ENCODE assay signal across 1 cellular context in the genomic region with DNA sequence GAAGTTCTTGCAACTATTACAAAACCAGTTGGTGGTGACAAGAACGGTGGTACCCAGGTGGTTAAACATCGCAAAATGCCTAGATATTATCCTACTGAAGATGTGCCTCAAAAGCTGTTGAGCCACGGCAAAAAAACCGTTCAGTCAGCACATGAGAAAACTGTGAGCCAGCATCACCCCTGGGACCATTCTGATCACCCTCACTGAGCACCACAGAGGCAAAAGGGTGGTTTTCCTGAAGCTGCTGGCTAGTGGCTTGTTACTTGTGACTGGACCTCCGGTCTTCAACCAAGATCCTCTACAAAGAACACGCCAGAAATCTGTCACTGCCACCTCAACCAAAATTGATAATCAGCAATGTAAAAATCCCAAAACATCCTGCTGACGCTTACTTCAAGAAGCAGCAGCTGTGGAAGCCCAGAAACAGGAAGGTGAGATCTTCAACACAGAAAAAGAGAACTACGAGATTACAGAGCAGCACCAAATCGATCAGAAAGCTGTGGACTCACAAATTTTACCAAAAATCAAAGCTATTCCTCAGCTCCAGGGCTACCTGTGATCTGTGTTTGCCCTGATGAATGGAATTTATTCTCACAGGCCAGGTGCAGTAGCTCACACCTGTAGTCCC.
TF ChIP-seq lines count a peak whose summit lies in the region.

No MANE protein-coding gene starts in this region.

TF ChIP-seq in GM23338, 12 proteins besides CTCF, POLR2A, EP300 and RAD21:
- no peak for TF ChIP-seq EZH2 (IDR thresholded peaks at IDR 0.05; ENCODE audit: low read depth, unreplicated experiment)
- TF ChIP-seq STAT1 (IDR thresholded peaks at IDR 0.05; ENCODE audit: unreplicated experiment) = no peak
- TF ChIP-seq NANOG (IDR thresholded peaks at IDR 0.05; ENCODE audit: borderline replicate concordance) = no peak
- TF ChIP-seq EZH2phosphoT487 (IDR thresholded peaks at IDR 0.05; ENCODE audit: unreplicated experiment) = no peak
- no peak for TF ChIP-seq POLR2AphosphoS5 (IDR thresholded peaks at IDR 0.05; ENCODE audit: low read depth)
- no peak for TF ChIP-seq JUNB (IDR thresholded peaks at IDR 0.05; ENCODE audit: unreplicated experiment)
- no peak for TF ChIP-seq ETS1 (IDR thresholded peaks at IDR 0.05)
- TF ChIP-seq, protein P1, sequence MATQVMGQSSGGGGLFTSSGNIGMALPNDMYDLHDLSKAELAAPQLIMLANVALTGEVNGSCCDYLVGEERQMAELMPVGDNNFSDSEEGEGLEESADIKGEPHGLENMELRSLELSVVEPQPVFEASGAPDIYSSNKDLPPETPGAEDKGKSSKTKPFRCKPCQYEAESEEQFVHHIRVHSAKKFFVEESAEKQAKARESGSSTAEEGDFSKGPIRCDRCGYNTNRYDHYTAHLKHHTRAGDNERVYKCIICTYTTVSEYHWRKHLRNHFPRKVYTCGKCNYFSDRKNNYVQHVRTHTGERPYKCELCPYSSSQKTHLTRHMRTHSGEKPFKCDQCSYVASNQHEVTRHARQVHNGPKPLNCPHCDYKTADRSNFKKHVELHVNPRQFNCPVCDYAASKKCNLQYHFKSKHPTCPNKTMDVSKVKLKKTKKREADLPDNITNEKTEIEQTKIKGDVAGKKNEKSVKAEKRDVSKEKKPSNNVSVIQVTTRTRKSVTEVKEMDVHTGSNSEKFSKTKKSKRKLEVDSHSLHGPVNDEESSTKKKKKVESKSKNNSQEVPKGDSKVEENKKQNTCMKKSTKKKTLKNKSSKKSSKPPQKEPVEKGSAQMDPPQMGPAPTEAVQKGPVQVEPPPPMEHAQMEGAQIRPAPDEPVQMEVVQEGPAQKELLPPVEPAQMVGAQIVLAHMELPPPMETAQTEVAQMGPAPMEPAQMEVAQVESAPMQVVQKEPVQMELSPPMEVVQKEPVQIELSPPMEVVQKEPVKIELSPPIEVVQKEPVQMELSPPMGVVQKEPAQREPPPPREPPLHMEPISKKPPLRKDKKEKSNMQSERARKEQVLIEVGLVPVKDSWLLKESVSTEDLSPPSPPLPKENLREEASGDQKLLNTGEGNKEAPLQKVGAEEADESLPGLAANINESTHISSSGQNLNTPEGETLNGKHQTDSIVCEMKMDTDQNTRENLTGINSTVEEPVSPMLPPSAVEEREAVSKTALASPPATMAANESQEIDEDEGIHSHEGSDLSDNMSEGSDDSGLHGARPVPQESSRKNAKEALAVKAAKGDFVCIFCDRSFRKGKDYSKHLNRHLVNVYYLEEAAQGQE (IDR thresholded peaks at IDR 0.05; ENCODE audit: unreplicated experiment) = no peak
